In genomic region chr1:37476460-37477197, GRCh38 we compare ENCODE assay signal across 8 cellular contexts. TPM values are rescaled to one million over a fixed set of nuclear protein-coding genes. Genes with fewer than 3 reads are reported as not detected.
DNase-seq lines count a peak whose midpoint lies in the region; ATAC-seq, FAIRE-seq and TF ChIP-seq lines count a peak whose summit lies in the region.

No MANE protein-coding gene starts in this region.

- peak overlapping the region; percentile 62 for H3K27ac ChIP-seq in mesenchymal stem cell (ENCODE audit: low read length, poor library complexity, severe bottlenecking)
- peak overlapping the region; percentile 91 for H3K27ac ChIP-seq in upper lobe of right lung

- peak overlapping the region; percentile 22 to 27 for H3K4ac ChIP-seq in mesenchymal stem cell (ENCODE audit: low read depth in 1 of 2, low read length in 2 of 2)

- no peak for TF ChIP-seq CTCF in upper lobe of right lung (IDR thresholded peaks at IDR 0.05)

- CTCF ChIA-PET in activated CD4-positive, alpha-beta T cell treated with anti-CD3 and anti-CD28 coated beads for 36 hours (lab: Charles Lee): interaction anchor here (0.6 to 3.9 kb wide), 4 partner anchors 10 to 544 kb away, joined by 3 to 63 read pairs (median 4); partner anchors contain the start of gene CDCA8

- H3K4me1 ChIP-seq in mesenchymal stem cell (ENCODE audit: control insufficient read depth, insufficient read depth, low read depth, low read length): peaks cover 60% of the 10 kb centered on the region
- H3K4me1 ChIP-seq in upper lobe of right lung: peaks cover 85% of the 10 kb centered on the region

- intact Hi-C loops in activated CD4-positive, alpha-beta T cell treated with anti-CD3 and anti-CD28 coated beads for 36 hours (cut with DNase I, micrococcal nuclease): loop anchor here (5.0 to 10.0 kb wide), 8 partner anchors 101 to 1542 kb away; partner anchors contain the start of genes AGO3 (in 1 of the 2), CDCA8 (in 1 of the 2), GNL2 (in 1 of the 2) and MTF1 (in 1 of the 2)
- intact Hi-C loops in upper lobe of right lung (cut with DNase I): no loop called here

- H3K4me2 ChIP-seq in mesenchymal stem cell (ENCODE audit: low read length, poor library complexity, severe bottlenecking): peak overlapping the region; percentile 87

- peaks cover 43% of the 10 kb centered on the region for H3K4me1 Mint-ChIP-seq in activated CD4-positive, alpha-beta T cell treated with anti-CD3 and anti-CD28 coated beads for 36 hours

- no peak overlapping the region for H2BK15ac ChIP-seq in mesenchymal stem cell (ENCODE audit: low read depth, poor library complexity, severe bottlenecking)

- H3K27me3 ChIP-seq in mesenchymal stem cell (ENCODE audit: control insufficient read depth in 1 of 2, insufficient read depth in 1 of 2, low read length in 2 of 2) (no peaks in the 10 kb centered on the region), upper lobe of right lung (no peaks in the 10 kb centered on the region)

- no peak overlapping the region for H3K23ac ChIP-seq in mesenchymal stem cell (ENCODE audit: low read length in 2 of 2)

- H2BK12ac ChIP-seq in mesenchymal stem cell (ENCODE audit: low read length in 2 of 2): peak overlapping the region; percentile 7 to 65

- peaks cover 67% of the 10 kb centered on the region for H3K36me3 Mint-ChIP-seq in activated CD4-positive, alpha-beta T cell treated with anti-CD3 and anti-CD28 coated beads for 36 hours (ENCODE audit: low read depth)

- H3K4me3 ChIP-seq in mesenchymal stem cell (ENCODE audit: insufficient read depth in 1 of 2, low read depth in 1 of 2, low read length in 2 of 2) (peak overlapping the region; percentile 43 to 79), upper lobe of right lung (peak overlapping the region; percentile 86)

- H3K36me3 ChIP-seq in mesenchymal stem cell (ENCODE audit: control insufficient read depth in 1 of 2, insufficient read depth in 2 of 2, low read depth in 1 of 2, low read length in 2 of 2) (peaks cover 42 to 45% of the 10 kb centered on the region in 2 experiments), upper lobe of right lung (peaks cover 27% of the 10 kb centered on the region)

- H3K79me1 ChIP-seq in mesenchymal stem cell (replicated peaks; ENCODE audit: low read length, poor library complexity, severe bottlenecking): peaks cover 8% of the 10 kb centered on the region

- peak overlapping the region; percentile 98 for H3K27ac Mint-ChIP-seq in activated CD4-positive, alpha-beta T cell treated with anti-CD3 and anti-CD28 coated beads for 36 hours

- peak overlapping the region; percentile 95 for H3K4me3 Mint-ChIP-seq in activated CD4-positive, alpha-beta T cell treated with anti-CD3 and anti-CD28 coated beads for 36 hours

- peak overlapping the region; percentile 38 to 65 for H3K18ac ChIP-seq in mesenchymal stem cell (ENCODE audit: low read depth in 1 of 2, low read length in 2 of 2)

- H2BK5ac ChIP-seq in mesenchymal stem cell (ENCODE audit: low read depth, low read length, poor library complexity, severe bottlenecking): no peak overlapping the region

- H3K14ac ChIP-seq in mesenchymal stem cell (ENCODE audit: low read length in 2 of 2): no peak overlapping the region

- no peak overlapping the region for H2AK5ac ChIP-seq in mesenchymal stem cell (ENCODE audit: low read length, severe bottlenecking)

- no peak for ATAC-seq in activated CD4-positive, alpha-beta T cell treated with anti-CD3 and anti-CD28 coated beads for 36 hours
- peak; percentile 0 for ATAC-seq in upper lobe of right lung
- no peak for ATAC-seq in HG03460 (IDR thresholded peaks at IDR 0.05; ENCODE audit: unreplicated experiment)

- POLR2A ChIA-PET in activated CD4-positive, alpha-beta T cell treated with anti-CD3 and anti-CD28 coated beads for 36 hours (lab: Charles Lee): interaction anchor here (0.6 to 4.6 kb wide), 8 partner anchors 10 to 1316 kb away, joined by 3 to 30 read pairs (median 4); partner anchors contain the start of gene SNIP1

- no peaks in the 10 kb centered on the region for H3K27me3 Mint-ChIP-seq in activated CD4-positive, alpha-beta T cell treated with anti-CD3 and anti-CD28 coated beads for 36 hours

- H4K8ac ChIP-seq in mesenchymal stem cell (ENCODE audit: low read length): peak overlapping the region; percentile 69

- DNase-seq in activated CD4-positive, alpha-beta T cell treated with anti-CD3 and anti-CD28 coated beads for 36 hours: peak; percentile 31
- DNase-seq in activated CD4-positive, alpha-beta T cell treated with anti-CD3 and anti-CD28 coated beads, Interleukin-2, amount 50 U/mL, for 4 hours: no peak
- DNase-seq in RCC 7860 (ENCODE audit: low spot score) (peak; percentile 89), dermis blood vessel endothelial cell (peak; percentile 84), mesenchymal stem cell (peak; percentile 92), upper lobe of right lung (peak; percentile 77), NCI-H2227 treated with DMSO at 0.1 percent for 48 hours (lab: John Stamatoyannopoulos, UW) (no peak)

- FAIRE-seq in RCC 7860 (lab: Jason Lieb, UNC): peak; percentile 65

- no peak overlapping the region for H2BK120ac ChIP-seq in mesenchymal stem cell (ENCODE audit: low read depth, low read length)

- 11% methylated on average over 2 of the region's 5 CpGs for WGBS in mesenchymal stem cell

- H3K9me3 ChIP-seq in mesenchymal stem cell (ENCODE audit: control insufficient read depth, low read length) (no peaks in the 10 kb centered on the region), upper lobe of right lung (no peaks in the 10 kb centered on the region)

- H3K9me3 Mint-ChIP-seq in activated CD4-positive, alpha-beta T cell treated with anti-CD3 and anti-CD28 coated beads for 36 hours (ENCODE audit: low read depth): no peaks in the 10 kb centered on the region

- no peak overlapping the region for H2AFZ ChIP-seq in mesenchymal stem cell (ENCODE audit: low read depth, low read length)

- H4K91ac ChIP-seq in mesenchymal stem cell (ENCODE audit: low read length): peak overlapping the region; percentile 12

- peak overlapping the region; percentile 97 for H3K9ac ChIP-seq in mesenchymal stem cell (ENCODE audit: low read length)

RNA-seq across cellular contexts. Expression of gene ZC3H12A, which starts 2.2 kb away (rescaled TPM):
- 10 to 100 TPM; 29.7 to 31.2 TPM for total RNA-seq in activated CD4-positive, alpha-beta T cell treated with anti-CD3 and anti-CD28 coated beads for 36 hours
- 3.3 and 5.4 TPM in 2 replicates for total RNA-seq in dermis blood vessel endothelial cell
- 11.2 TPM for polyA plus RNA-seq in mesenchymal stem cell (2013, experiment 1 of 2)
- polyA plus RNA-seq in mesenchymal stem cell (2013, experiment 2 of 2): 11.4 TPM
- 22.9 TPM for total RNA-seq in upper lobe of right lung

RNA-seq across cellular contexts. Expression of gene MEAF6, which starts 37.9 kb away (rescaled TPM):
- total RNA-seq in activated CD4-positive, alpha-beta T cell treated with anti-CD3 and anti-CD28 coated beads for 36 hours: 10 to 100 TPM; 66.8 to 72.2 TPM
- total RNA-seq in dermis blood vessel endothelial cell (49.7 and 82.9 TPM in 2 replicates), upper lobe of right lung (64.5 TPM)
- 51.7 TPM for polyA plus RNA-seq in mesenchymal stem cell (2013, experiment 1 of 2)
- polyA plus RNA-seq in mesenchymal stem cell (2013, experiment 2 of 2): 53.1 TPM

Comparison
In these comparisons a context has a peak if more than half of its experiments do, and no peak if none do; other contexts are left out.
1. DNase-seq: peak in activated CD4-positive, alpha-beta T cell treated with anti-CD3 and anti-CD28 coated beads for 36 hours (single experiment), RCC 7860 (single experiment), dermis blood vessel endothelial cell (single experiment), mesenchymal stem cell (single experiment) and upper lobe of right lung (single experiment); none in activated CD4-positive, alpha-beta T cell treated with anti-CD3 and anti-CD28 coated beads, Interleukin-2, amount 50 U/mL, for 4 hours (0 of 2) and NCI-H2227 treated with DMSO at 0.1 percent for 48 hours (single experiment).